Comparison of ENCODE assay signal across 19 cellular contexts in the genomic region with DNA sequence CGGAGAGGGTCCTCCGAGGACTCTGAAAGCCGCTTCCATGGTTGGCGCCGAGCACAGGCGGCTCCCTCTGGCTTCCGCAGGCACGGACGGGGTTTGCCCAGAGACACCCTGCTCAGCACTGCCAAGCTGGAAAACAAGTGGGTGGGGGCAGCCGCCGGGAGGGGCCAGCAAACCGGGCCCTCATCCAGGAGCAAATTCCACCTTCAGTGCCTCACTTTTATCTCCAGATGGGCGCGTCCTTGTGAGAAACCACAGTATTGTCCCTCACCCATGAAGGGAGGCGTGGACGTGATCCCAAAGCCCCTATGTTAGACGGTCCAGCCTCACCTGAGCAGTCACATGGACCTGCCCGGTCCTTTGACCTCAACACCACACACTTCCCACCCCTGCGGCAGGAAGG.
"Had no signal": no experiment of that assay in that cellular context is flagged by ENCODE, and none has a peak within 500 bp of the region (broad histone marks: within the 10 kb centered on the region; RNA-seq: fewer than 3 reads in every experiment).

No MANE protein-coding gene starts in this region.

- ATAC-seq: activated CD8-positive, alpha-beta T cell treated with anti-CD3 and anti-CD28 coated beads for 36 hours; activated naive CD8-positive, alpha-beta T cell treated with anti-CD3 and anti-CD28 coated beads, Interleukin-2, amount 50 U/mL, for 24 hours; activated T-cell treated with anti-CD3 and anti-CD28 coated beads, Interleukin-2, amount 50 U/mL, for 4 hours; activated T-helper 17 cell treated with anti-CD3 and anti-CD28 coated beads, Interleukin-2, amount 50 U/mL, for 72 hours; left ventricle myocardium superior; naive thymus-derived CD8-positive, alpha-beta T cell; stimulated activated effector memory CD8-positive, alpha-beta T cell treated with anti-CD3 and anti-CD28 coated beads, Interleukin-12 subunit alpha, Interleukin-12 subunit beta, amount 100 ng/mL, for 72 hours had no signal

- H3K36me3 ChIP-seq: esophagus squamous epithelium, thoracic aorta, vagina had no signal

- H3K4me1 ChIP-seq: esophagus squamous epithelium, vagina had no signal

- H3K27me3 ChIP-seq: esophagus squamous epithelium, vagina had no signal

- H3K4me3 ChIP-seq: esophagus squamous epithelium, thoracic aorta, vagina had no signal

- H3K9me3 ChIP-seq: esophagus squamous epithelium, thoracic aorta, vagina had no signal

- DNase-seq: activated B cell treated with CpG ODN at 0.5 μM for 24 hours; activated CD4-positive, alpha-beta T cell treated with anti-CD3 and anti-CD28 coated beads, Interleukin-2, amount 50 U/mL, for 1 hour; activated CD8-positive, alpha-beta T cell treated with anti-CD3 and anti-CD28 coated beads for 36 hours; activated naive CD8-positive, alpha-beta T cell treated with anti-CD3 and anti-CD28 coated beads, Interleukin-2, amount 50 U/mL, for 24 hours; activated T-cell treated with anti-CD3 and anti-CD28 coated beads, Interleukin-2, amount 50 U/mL, for 4 hours; amygdala; effector CD4-positive, alpha-beta T cell; esophagus squamous epithelium; left ventricle myocardium superior; naive thymus-derived CD8-positive, alpha-beta T cell; posterior cingulate gyrus; right cardiac atrium; stimulated activated CD4-positive, alpha-beta T cell treated with anti-CD3 and anti-CD28 coated beads, Interleukin-4, amount 100 ng/mL, for 24 hours; T-helper 2 cell; trophoblast cell had no signal

- H3K27ac ChIP-seq: esophagus squamous epithelium, thoracic aorta, vagina had no signal
